In genomic region chr6:52360028-52360427, GRCh38 we compare ENCODE assay signal across 19 cellular contexts. TPM values are rescaled to one million over a fixed set of nuclear protein-coding genes. Genes with fewer than 3 reads are reported as not detected.
DNase-seq lines count a peak whose midpoint lies in the region; ATAC-seq and TF ChIP-seq lines count a peak whose summit lies in the region.
"Had no signal": no experiment of that assay in that cellular context is flagged by ENCODE, and none has a peak within 500 bp of the region (broad histone marks: within the 10 kb centered on the region; RNA-seq: fewer than 3 reads in every experiment).

No MANE protein-coding gene starts in this region.

- intact Hi-C loops in HCT116 (cut with micrococcal nuclease) (no loop called here), transverse colon (cut with DNase I; ENCODE audit: low total_unique reads) (loop anchor here (10.0 kb wide), 1 partner anchor 1465 kb away; no protein-coding TSS in a partner anchor)

- peaks cover 13% of the 10 kb centered on the region; the same call in 1 of the 2 replicates for H3K79me2 ChIP-seq in HCT116 (ENCODE audit: insufficient read depth, low read length)

- H3K4me3 ChIP-seq in HCT116 (replicated peaks in 1 of 2; ENCODE audit: low read depth in 1 of 2, low read length in 2 of 2), result no peak overlapping the region
- no peak overlapping the region for H3K4me3 ChIP-seq in transverse colon
- H3K4me3 ChIP-seq: ascending aorta, heart left ventricle, SJCRH30, thyroid gland had no signal

- peaks cover 3 to 19% of the 10 kb centered on the region in 2 experiments; a peak in 3 of 4 replicates for H3K4me1 ChIP-seq in HCT116 (ENCODE audit: control insufficient read depth in 1 of 2, insufficient read depth in 2 of 2, low read length in 2 of 2)
- peaks cover 0 to 55% (median 21%) of the 10 kb centered on the region in 4 donors for H3K4me1 ChIP-seq in transverse colon

- in situ Hi-C loops in transverse colon (cut with MboI; ENCODE audit: low pct_ligation_motif_present in 1 of 4, low pct_unique_long_range_greater_than_20kb in 1 of 4, low sequenced_read_pairs in 3 of 4), result no loop called here

- H3K4me3 Mint-ChIP-seq in T-helper 17 cell (peak overlapping the region; percentile 19), mesothelial cell of epicardium (peak overlapping the region; percentile 2)
- H3K4me3 Mint-ChIP-seq: activated CD4-positive, alpha-beta memory T cell treated with anti-CD3 and anti-CD28 coated beads, Interleukin-2, amount 10 ng/mL, durations not matched to agents 7 days and 5 days; stimulated activated memory B cell treated with anti-CD40 and anti-IgM and Interleukin-4, amounts not matched to agents 10 μg/mL and 1 μg/mL and 100 μg/mL, for 72 hours had no signal

- POLR2A ChIA-PET in HCT116 (lab: Charles Lee), result interaction anchor here (1.1 kb wide), 1 partner anchor 75 kb away, joined by 3 read pairs; no protein-coding TSS in a partner anchor

- H3K4me1 Mint-ChIP-seq in T-helper 17 cell (peaks cover 31% of the 10 kb centered on the region), mesothelial cell of epicardium (peaks cover 35% of the 10 kb centered on the region)

- H2AFZ ChIP-seq in HCT116 (ENCODE audit: low read depth, low read length, poor library complexity, severe bottlenecking), result peak overlapping the region; percentile 37

- TF ChIP-seq CTCF in HCT116 (IDR thresholded peaks at IDR 0.05 in 2 of 3, conservative IDR thresholded peaks at IDR 0.05 in 1 of 3; ENCODE audit: borderline replicate concordance in 1 of 3, insufficient read depth in 1 of 3, low read depth in 2 of 3, low read length in 2 of 3), result no peak
- no peak for TF ChIP-seq CTCF in mesothelial cell of epicardium (IDR thresholded peaks at IDR 0.05; ENCODE audit: unreplicated experiment)
- no peak for TF ChIP-seq CTCF in transverse colon (IDR thresholded peaks at IDR 0.05)

- no peak overlapping the region for H3K9ac ChIP-seq in HCT116 (ENCODE audit: low read length)

- TF ChIP-seq POLR2A in HCT116 (IDR thresholded peaks at IDR 0.05; ENCODE audit: borderline replicate concordance, extremely low read depth, insufficient read depth, insufficient read length), result no peak
- TF ChIP-seq POLR2A in transverse colon (IDR thresholded peaks at IDR 0.05), result no peak

- H3K4me2 ChIP-seq in HCT116 (ENCODE audit: low read length), result no peak overlapping the region

- H3K9me3 ChIP-seq in HCT116 (ENCODE audit: control insufficient read depth in 1 of 2, insufficient read depth in 1 of 2, low read depth in 1 of 2, low read length in 2 of 2) (no peaks in the 10 kb centered on the region), T-helper 17 cell (ENCODE audit: control insufficient read depth, low read length, poor library complexity, severe bottlenecking) (no peaks in the 10 kb centered on the region), transverse colon (no peaks in the 10 kb centered on the region)
- H3K9me3 ChIP-seq: ascending aorta, heart left ventricle, neutrophil, SJCRH30, thyroid gland had no signal

- no peaks in the 10 kb centered on the region for H3K9me3 Mint-ChIP-seq in mesothelial cell of epicardium
- H3K9me3 Mint-ChIP-seq: activated B cell treated with CpG ODN at 0.5 μM for 24 hours; activated CD4-positive, alpha-beta memory T cell treated with anti-CD3 and anti-CD28 coated beads, Interleukin-2, amount 10 ng/mL, durations not matched to agents 7 days and 5 days; stimulated activated memory B cell treated with anti-CD40 and anti-IgM and Interleukin-4, amounts not matched to agents 10 μg/mL and 1 μg/mL and 100 μg/mL, for 72 hours; T-helper 2 cell treated with Interferon-gamma antibody and Interleukin-4, amounts not matched to agents 5 μg/mL and 100 μg/mL, for 36 hours had no signal

- H3K27me3 ChIP-seq in HCT116 (ENCODE audit: insufficient read depth, low read length) (no peaks in the 10 kb centered on the region), transverse colon (no peaks in the 10 kb centered on the region)
- H3K27me3 ChIP-seq: ascending aorta, heart left ventricle, neutrophil, SJCRH30, thyroid gland had no signal

- WGBS in transverse colon (ENCODE audit: low coverage in 1 of 2), 2 donors, result 76 to 81% methylated on average over 2 to 3 of the region's 3 CpGs

- H3K27ac Mint-ChIP-seq in T-helper 17 cell, result peak overlapping the region; percentile 99
- H3K27ac Mint-ChIP-seq in mesothelial cell of epicardium, result no peak overlapping the region
- H3K27ac Mint-ChIP-seq: activated CD4-positive, alpha-beta memory T cell treated with anti-CD3 and anti-CD28 coated beads, Interleukin-2, amount 10 ng/mL, durations not matched to agents 7 days and 5 days; stimulated activated memory B cell treated with anti-CD40 and anti-IgM and Interleukin-4, amounts not matched to agents 10 μg/mL and 1 μg/mL and 100 μg/mL, for 72 hours; T-helper 2 cell treated with Interferon-gamma antibody and Interleukin-4, amounts not matched to agents 5 μg/mL and 100 μg/mL, for 36 hours had no signal

- H3K27ac ChIP-seq in HCT116 (ENCODE audit: low read depth, low read length), result no peak overlapping the region
- H3K27ac ChIP-seq in transverse colon, result peak overlapping the region; percentile 91 to 94 (median 92)
- H3K27ac ChIP-seq: ascending aorta, SJCRH30, thyroid gland had no signal

- peaks cover 5% of the 10 kb centered on the region; the same call in 1 of the 2 replicates for H3K9me2 ChIP-seq in HCT116 (ENCODE audit: insufficient read depth)

- H3K36me3 ChIP-seq in HCT116 (ENCODE audit: control insufficient read depth in 1 of 2, insufficient read depth in 2 of 2, low read length in 2 of 2) (no peaks in the 10 kb centered on the region), transverse colon (no peaks in the 10 kb centered on the region)
- H3K36me3 ChIP-seq: ascending aorta, heart left ventricle, neutrophil, SJCRH30, thyroid gland had no signal

- BruUV-seq in HCT116 (replicated peaks; lab: Mats Ljungman, UMichigan), result no TSS peak

- CTCF ChIA-PET in HCT116 (lab: Charles Lee), result no interaction called here

- H4K20me1 ChIP-seq in HCT116 (ENCODE audit: insufficient read depth), result no peaks in the 10 kb centered on the region

- RAD21 ChIA-PET in HCT116 (lab: Charles Lee; ENCODE audit: low non-redundant PET in 1 of 2, low total read pairs in 2 of 2, uncharacterized antibody in 2 of 2, unreplicated experiment in 2 of 2), result no interaction called here

- no peak for TF ChIP-seq RAD21 in HCT116 (IDR thresholded peaks at IDR 0.05; ENCODE audit: low read depth)

- H3K27me3 Mint-ChIP-seq in T-helper 17 cell, result no peaks in the 10 kb centered on the region
- H3K27me3 Mint-ChIP-seq in mesothelial cell of epicardium (ENCODE audit: low read depth), result peaks cover 12% of the 10 kb centered on the region
- H3K27me3 Mint-ChIP-seq: activated B cell treated with CpG ODN at 0.5 μM for 24 hours; activated CD4-positive, alpha-beta memory T cell treated with anti-CD3 and anti-CD28 coated beads, Interleukin-2, amount 10 ng/mL, durations not matched to agents 7 days and 5 days; stimulated activated memory B cell treated with anti-CD40 and anti-IgM and Interleukin-4, amounts not matched to agents 10 μg/mL and 1 μg/mL and 100 μg/mL, for 72 hours had no signal

- DNase-seq in HCT116 (ENCODE audit: low read depth, low spot score) (no peak), T-helper 17 cell (no peak), mesothelial cell of epicardium (ENCODE audit: low spot score in 2 of 2, unreplicated experiment in 2 of 2) (no peak), transverse colon (no peak), NCI-H128 (lab: John Stamatoyannopoulos, UW; ENCODE audit: unreplicated experiment) (no peak)
- DNase-seq: activated B cell treated with CpG ODN at 0.5 μM for 24 hours; activated CD4-positive, alpha-beta memory T cell treated with anti-CD3 and anti-CD28 coated beads, Interleukin-2, amount 10 ng/mL, durations not matched to agents 7 days and 5 days; activated naive CD4-positive, alpha-beta T cell treated with Interleukin-2 at 50 U/mL for 16 hours; heart left ventricle; NCI-H146; NCI-H748 treated with DMSO at 0.1 percent for 48 hours; SJCRH30; thyroid gland had no signal

- no peak for TF ChIP-seq EP300 in transverse colon (IDR thresholded peaks at IDR 0.05; ENCODE audit: low read depth)

- H3K36me3 Mint-ChIP-seq in T-helper 17 cell (ENCODE audit: low read depth) (peaks cover 4% of the 10 kb centered on the region), mesothelial cell of epicardium (no peaks in the 10 kb centered on the region)
- H3K36me3 Mint-ChIP-seq: stimulated activated memory B cell treated with anti-CD40 and anti-IgM and Interleukin-4, amounts not matched to agents 10 μg/mL and 1 μg/mL and 100 μg/mL, for 72 hours had no signal

- ATAC-seq in HCT116 (no peak), T-helper 17 cell (no peak), HG03095 (IDR thresholded peaks at IDR 0.05; ENCODE audit: unreplicated experiment) (no peak), GM19023 (IDR thresholded peaks at IDR 0.05; ENCODE audit: unreplicated experiment) (no peak)
- ATAC-seq: heart left ventricle; stimulated activated memory B cell treated with anti-CD40 and anti-IgM and Interleukin-4, amounts not matched to agents 10 μg/mL and 1 μg/mL and 100 μg/mL, for 72 hours had no signal

TF ChIP-seq in HCT116, 20 proteins besides CTCF, POLR2A, EP300 and RAD21:
- TF ChIP-seq, protein P1, sequence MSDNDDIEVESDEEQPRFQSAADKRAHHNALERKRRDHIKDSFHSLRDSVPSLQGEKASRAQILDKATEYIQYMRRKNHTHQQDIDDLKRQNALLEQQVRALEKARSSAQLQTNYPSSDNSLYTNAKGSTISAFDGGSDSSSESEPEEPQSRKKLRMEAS (IDR thresholded peaks at IDR 0.05), result no peak
- TF ChIP-seq CEBPB (IDR thresholded peaks at IDR 0.05; ENCODE audit: low read depth) (no peak), SRF (IDR thresholded peaks at IDR 0.05; ENCODE audit: low read depth) (no peak), POLR2AphosphoS5 (IDR thresholded peaks at IDR 0.05; ENCODE audit: low read depth, low read length) (no peak), CBX3 (IDR thresholded peaks at IDR 0.05; ENCODE audit: low read depth) (no peak), ELF1 (IDR thresholded peaks at IDR 0.05; ENCODE audit: borderline replicate concordance, low read depth) (no peak), EZH2phosphoT487 (IDR thresholded peaks at IDR 0.05; ENCODE audit: borderline replicate concordance) (no peak)

RNA-seq across cellular contexts. Expression of gene PAQR8, which starts 1.9 kb away (rescaled TPM):
- total RNA-seq in HCT116 (2021; ENCODE audit: unreplicated experiment), result 5.9 TPM
- polyA plus RNA-seq in HCT116 (2012), result 1.9 and 3.0 TPM in 2 replicates
- 1 to 10 TPM; 3.6 to 7.7 TPM for total RNA-seq in T-helper 17 cell
- total RNA-seq in mesothelial cell of epicardium, result 9.5 to 9.7 TPM (median 9.5 TPM) in 3 replicates
- total RNA-seq in transverse colon, result 100 to 1,000 TPM in 3 of 4 donors, 10 to 100 TPM in 1; 27.1 to 250 (median 159) TPM
